Comparison of ENCODE assay signal across 34 cellular contexts in genomic region chr3:41819200-41819599, GRCh38.
"Had no signal": no experiment of that assay in that cellular context is flagged by ENCODE, and none has a peak within 500 bp of the region (broad histone marks: within the 10 kb centered on the region; RNA-seq: fewer than 3 reads in every experiment).

No MANE protein-coding gene starts in this region.

- H3K27me3 Mint-ChIP-seq: activated CD4-positive, alpha-beta memory T cell treated with anti-CD3 and anti-CD28 coated beads, Interleukin-2, amount 10 ng/mL, durations not matched to agents 7 days and 5 days; activated CD8-positive, alpha-beta memory T cell treated with anti-CD3 and anti-CD28 coated beads, Interleukin-2, amount 10 ng/mL, durations not matched to agents 7 days and 5 days; activated naive CD4-positive, alpha-beta T cell treated with anti-CD3 and anti-CD28 coated beads, Interleukin-2, amount 10 ng/mL, durations not matched to agents 7 days and 5 days; activated naive CD8-positive, alpha-beta T cell; activated naive CD8-positive, alpha-beta T cell treated with anti-CD3 and anti-CD28 coated beads, Interleukin-2, amount 50 U/mL, for 24 hours; brain had no signal

- H3K4me3 ChIP-seq: Peyer's patch, SJSA1 had no signal

- H3K4me1 ChIP-seq: Peyer's patch, SJSA1 had no signal

- DNase-seq: activated CD4-positive, alpha-beta memory T cell treated with anti-CD3 and anti-CD28 coated beads, Interleukin-2, amount 10 ng/mL, durations not matched to agents 7 days and 5 days; activated CD4-positive, alpha-beta T cell treated with anti-CD3 and anti-CD28 coated beads for 4 hours; activated CD4-positive, alpha-beta T cell treated with anti-CD3 and anti-CD28 coated beads, Interleukin-2, amount 50 U/mL, for 1 hour; activated CD8-positive, alpha-beta memory T cell treated with anti-CD3 and anti-CD28 coated beads for 24 hours; activated CD8-positive, alpha-beta memory T cell treated with anti-CD3 and anti-CD28 coated beads, Interleukin-2, amount 10 ng/mL, durations not matched to agents 7 days and 5 days; activated CD8-positive, alpha-beta memory T cell treated with anti-CD3 and anti-CD28 coated beads, Interleukin-2, amount 50 U/mL, for 48 hours; activated effector memory CD4-positive, alpha-beta T cell treated with Interleukin-2 at 50 U/mL for 16 hours; activated naive CD4-positive, alpha-beta T cell treated with anti-CD3 and anti-CD28 coated beads, Interleukin-2, amount 10 ng/mL, durations not matched to agents 7 days and 5 days; activated naive CD8-positive, alpha-beta T cell treated with anti-CD3 and anti-CD28 coated beads, Interleukin-2, amount 50 U/mL, for 24 hours; activated T-cell treated with anti-CD3 and anti-CD28 coated beads, Interleukin-2, amount 50 U/mL, for 48 hours; anterior cingulate cortex; caudate nucleus; cerebellar nuclear complex; MM.1S; MV-4-11; NCI-H1092; NCI-H1694 treated with DMSO at 0.1 percent for 48 hours; NCI-H2029; NCI-H345; NCI-H524 treated with DMSO at 0.1 percent for 48 hours; NCI-H748 treated with DMSO at 0.1 percent for 48 hours; NK-92 treated with Interleukin-12 subunit alpha and Interleukin-12 subunit beta, amount 100 ng/mL, for 24 hours; PC-3; Peyer's patch; RPMI8226; SHP77 treated with DMSO at 0.1 percent for 48 hours; SK-N-SH had no signal

- H3K36me3 ChIP-seq: Peyer's patch, SJSA1 had no signal

- H3K9me3 Mint-ChIP-seq: activated CD4-positive, alpha-beta memory T cell treated with anti-CD3 and anti-CD28 coated beads, Interleukin-2, amount 10 ng/mL, durations not matched to agents 7 days and 5 days; activated naive CD4-positive, alpha-beta T cell treated with anti-CD3 and anti-CD28 coated beads, Interleukin-2, amount 10 ng/mL, durations not matched to agents 7 days and 5 days; activated naive CD8-positive, alpha-beta T cell treated with anti-CD3 and anti-CD28 coated beads, Interleukin-2, amount 50 U/mL, for 24 hours; T-helper 1 cell treated with Interleukin-12 subunit alpha and Interleukin-12 subunit beta and Interleukin-4 antibody, amounts not matched to agents 30 μg/mL and 1 μg/mL, for 36 hours; T-helper 2 cell treated with Interferon-gamma antibody and Interleukin-4, amounts not matched to agents 5 μg/mL and 100 μg/mL, for 36 hours had no signal

- H3K27me3 ChIP-seq: Peyer's patch, SJSA1 had no signal

- H3K4me1 Mint-ChIP-seq: activated CD4-positive, alpha-beta memory T cell treated with anti-CD3 and anti-CD28 coated beads, Interleukin-2, amount 10 ng/mL, durations not matched to agents 7 days and 5 days; activated CD8-positive, alpha-beta memory T cell treated with anti-CD3 and anti-CD28 coated beads, Interleukin-2, amount 10 ng/mL, durations not matched to agents 7 days and 5 days; activated naive CD4-positive, alpha-beta T cell treated with anti-CD3 and anti-CD28 coated beads, Interleukin-2, amount 10 ng/mL, durations not matched to agents 7 days and 5 days; activated naive CD8-positive, alpha-beta T cell treated with anti-CD3 and anti-CD28 coated beads, Interleukin-2, amount 50 U/mL, for 24 hours had no signal

- H3K4me2 ChIP-seq: KMS-11, SK-N-SH had no signal

- H3K27ac Mint-ChIP-seq: activated CD4-positive, alpha-beta memory T cell treated with anti-CD3 and anti-CD28 coated beads, Interleukin-2, amount 10 ng/mL, durations not matched to agents 7 days and 5 days; activated CD8-positive, alpha-beta memory T cell treated with anti-CD3 and anti-CD28 coated beads, Interleukin-2, amount 10 ng/mL, durations not matched to agents 7 days and 5 days; activated naive CD4-positive, alpha-beta T cell treated with anti-CD3 and anti-CD28 coated beads, Interleukin-2, amount 10 ng/mL, durations not matched to agents 7 days and 5 days; activated naive CD8-positive, alpha-beta T cell; activated naive CD8-positive, alpha-beta T cell treated with anti-CD3 and anti-CD28 coated beads, Interleukin-2, amount 50 U/mL, for 24 hours; T-helper 1 cell treated with Interleukin-12 subunit alpha and Interleukin-12 subunit beta and Interleukin-4 antibody, amounts not matched to agents 30 μg/mL and 1 μg/mL, for 36 hours; T-helper 2 cell treated with Interferon-gamma antibody and Interleukin-4, amounts not matched to agents 5 μg/mL and 100 μg/mL, for 36 hours had no signal

- H3K9me3 ChIP-seq: Peyer's patch, SJSA1, SK-N-SH had no signal

- H3K9ac ChIP-seq: KMS-11, SK-N-SH had no signal

- H3K27ac ChIP-seq: KMS-11, Peyer's patch, SJSA1 had no signal

- ATAC-seq: activated CD4-positive, CD25-positive, alpha-beta regulatory T cell treated with anti-CD3 and anti-CD28 coated beads, Interleukin-2, amount 50 U/mL, for 24 hours; activated CD8-positive, alpha-beta memory T cell treated with anti-CD3 and anti-CD28 coated beads, Interleukin-2, amount 10 ng/mL, durations not matched to agents 7 days and 5 days; activated naive CD8-positive, alpha-beta T cell treated with anti-CD3 and anti-CD28 coated beads, Interleukin-2, amount 50 U/mL, for 24 hours; PC-3 had no signal

- H3K4me3 Mint-ChIP-seq: activated CD4-positive, alpha-beta memory T cell treated with anti-CD3 and anti-CD28 coated beads, Interleukin-2, amount 10 ng/mL, durations not matched to agents 7 days and 5 days; activated CD8-positive, alpha-beta memory T cell treated with anti-CD3 and anti-CD28 coated beads, Interleukin-2, amount 10 ng/mL, durations not matched to agents 7 days and 5 days; activated naive CD4-positive, alpha-beta T cell treated with anti-CD3 and anti-CD28 coated beads, Interleukin-2, amount 10 ng/mL, durations not matched to agents 7 days and 5 days; activated naive CD8-positive, alpha-beta T cell; activated naive CD8-positive, alpha-beta T cell treated with anti-CD3 and anti-CD28 coated beads, Interleukin-2, amount 50 U/mL, for 24 hours; brain; T-helper 1 cell treated with Interleukin-12 subunit alpha and Interleukin-12 subunit beta and Interleukin-4 antibody, amounts not matched to agents 30 μg/mL and 1 μg/mL, for 36 hours; T-helper 2 cell treated with Interferon-gamma antibody and Interleukin-4, amounts not matched to agents 5 μg/mL and 100 μg/mL, for 36 hours had no signal

- H3K36me3 Mint-ChIP-seq: brain had no signal
